In genomic region chr4:166195101-166195500, GRCh38 we compare ENCODE assay signal across 23 cellular contexts.
DNase-seq lines count a peak whose midpoint lies in the region; FAIRE-seq and TF ChIP-seq lines count a peak whose summit lies in the region.
"Had no signal": no experiment of that assay in that cellular context is flagged by ENCODE, and none has a peak within 500 bp of the region (broad histone marks: within the 10 kb centered on the region; RNA-seq: fewer than 3 reads in every experiment).

No MANE protein-coding gene starts in this region.

- H3K4me2 ChIP-seq in astrocyte (ENCODE audit: low read length) = no peak overlapping the region

- H3K4me3 ChIP-seq in astrocyte (ENCODE audit: insufficient read depth, low read depth, low read length) = no peak overlapping the region
- no peak overlapping the region for H3K4me3 ChIP-seq in stomach

- CTCF ChIA-PET in activated naive CD4-positive, alpha-beta T cell treated with anti-CD3 and anti-CD28 coated beads for 36 hours (lab: Charles Lee) = no interaction called here

- DNase-seq in ELR (ENCODE audit: low read depth) (peak; percentile 46), NCI-H526 (lab: John Stamatoyannopoulos, UW) (peak; percentile 42 to 49), astrocyte (ENCODE audit: low read depth) (peak; percentile 64), stomach (no peak), NCI-H1105 treated with DMSO at 0.1 percent for 48 hours (lab: John Stamatoyannopoulos, UW) (no peak), NCI-H446 treated with DMSO at 0.1 percent for 48 hours (lab: John Stamatoyannopoulos, UW) (no peak)
- no peak for DNase-seq in activated naive CD4-positive, alpha-beta T cell treated with anti-CD3 and anti-CD28 coated beads for 36 hours
- DNase-seq: ACHN; BE2C; C1 segment of cervical spinal cord; CD4-positive, CD25-positive, alpha-beta regulatory T cell; CD8-positive, alpha-beta memory T cell; COR-L47; DMS 273 treated with DMSO at 0.1 percent for 48 hours; DMS53; DND-41; GF-D8; GOT3; H7; HFFc6; IMR-90 had no signal

- intact Hi-C loops in stomach (cut with DNase I; ENCODE audit: low total_unique reads) = no loop called here
- intact Hi-C loops in activated naive CD4-positive, alpha-beta T cell treated with anti-CD3 and anti-CD28 coated beads for 36 hours (cut with micrococcal nuclease) = no loop called here

- H3K9me3 Mint-ChIP-seq in astrocyte (ENCODE audit: unreplicated experiment) = no peaks in the 10 kb centered on the region
- no peaks in the 10 kb centered on the region for H3K9me3 Mint-ChIP-seq in activated naive CD4-positive, alpha-beta T cell treated with anti-CD3 and anti-CD28 coated beads for 36 hours

- no peak overlapping the region for H3K4me3 Mint-ChIP-seq in astrocyte (ENCODE audit: unreplicated experiment)
- H3K4me3 Mint-ChIP-seq in activated naive CD4-positive, alpha-beta T cell treated with anti-CD3 and anti-CD28 coated beads for 36 hours = no peak overlapping the region
- H3K4me3 Mint-ChIP-seq: CD4-positive, CD25-positive, alpha-beta regulatory T cell; CD8-positive, alpha-beta memory T cell; HFFc6 had no signal

- H3K9ac ChIP-seq in astrocyte (ENCODE audit: low read length) = no peak overlapping the region

- TF ChIP-seq POLR2A in stomach (IDR thresholded peaks at IDR 0.05) = no peak

- H3K36me3 ChIP-seq in astrocyte (ENCODE audit: insufficient read depth, low read length) = no peaks in the 10 kb centered on the region
- no peaks in the 10 kb centered on the region for H3K36me3 ChIP-seq in stomach
- H3K36me3 ChIP-seq: BE2C had no signal

- no peaks in the 10 kb centered on the region for H3K4me1 Mint-ChIP-seq in astrocyte (ENCODE audit: low read depth, unreplicated experiment)
- H3K4me1 Mint-ChIP-seq in activated naive CD4-positive, alpha-beta T cell treated with anti-CD3 and anti-CD28 coated beads for 36 hours (ENCODE audit: low read depth) = no peaks in the 10 kb centered on the region
- H3K4me1 Mint-ChIP-seq: CD4-positive, CD25-positive, alpha-beta regulatory T cell; CD8-positive, alpha-beta memory T cell had no signal

- no peak for TF ChIP-seq EP300 in stomach (IDR thresholded peaks at IDR 0.05)

- FAIRE-seq in astrocyte (lab: Jason Lieb, UNC) = no peak
- FAIRE-seq: A204.1, HTR-8/SVneo had no signal

- TF ChIP-seq CTCF in astrocyte (IDR thresholded peaks at IDR 0.05; ENCODE audit: insufficient read depth, low read depth, low read length) = no peak
- TF ChIP-seq CTCF in stomach (IDR thresholded peaks at IDR 0.05) = no peak

- no peaks in the 10 kb centered on the region for H3K9me3 ChIP-seq in astrocyte (ENCODE audit: insufficient read depth, low read depth, low read length)
- no peaks in the 10 kb centered on the region for H3K9me3 ChIP-seq in stomach
- H3K9me3 ChIP-seq: BE2C had no signal

- no peak overlapping the region for H2AFZ ChIP-seq in astrocyte (ENCODE audit: low read depth, low read length)

- H3K79me2 ChIP-seq in astrocyte (ENCODE audit: insufficient read depth, low read length) = no peaks in the 10 kb centered on the region

- no peaks in the 10 kb centered on the region for H3K27me3 ChIP-seq in astrocyte (ENCODE audit: insufficient read depth, low read length)
- H3K27me3 ChIP-seq in stomach = no peaks in the 10 kb centered on the region
- H3K27me3 ChIP-seq: BE2C had no signal

- no peaks in the 10 kb centered on the region for H4K20me1 ChIP-seq in astrocyte (ENCODE audit: insufficient read depth, low read length)

- H3K4me1 ChIP-seq in astrocyte (ENCODE audit: insufficient read depth, low read length) (no peaks in the 10 kb centered on the region), stomach (no peaks in the 10 kb centered on the region)
- H3K4me1 ChIP-seq: BE2C had no signal

- H3K36me3 Mint-ChIP-seq in astrocyte (ENCODE audit: low read depth, unreplicated experiment) = no peaks in the 10 kb centered on the region
- no peaks in the 10 kb centered on the region for H3K36me3 Mint-ChIP-seq in activated naive CD4-positive, alpha-beta T cell treated with anti-CD3 and anti-CD28 coated beads for 36 hours (ENCODE audit: low read depth)
- H3K36me3 Mint-ChIP-seq: CD4-positive, CD25-positive, alpha-beta regulatory T cell; CD8-positive, alpha-beta memory T cell had no signal

- H3K27ac Mint-ChIP-seq in astrocyte (ENCODE audit: unreplicated experiment) = no peak overlapping the region
- no peak overlapping the region for H3K27ac Mint-ChIP-seq in activated naive CD4-positive, alpha-beta T cell treated with anti-CD3 and anti-CD28 coated beads for 36 hours
- H3K27ac Mint-ChIP-seq: CD4-positive, CD25-positive, alpha-beta regulatory T cell; CD8-positive, alpha-beta memory T cell; HFFc6 had no signal

- no peaks in the 10 kb centered on the region for H3K27me3 Mint-ChIP-seq in astrocyte (ENCODE audit: low read depth, unreplicated experiment)
- H3K27me3 Mint-ChIP-seq in activated naive CD4-positive, alpha-beta T cell treated with anti-CD3 and anti-CD28 coated beads for 36 hours (ENCODE audit: low read depth) = no peaks in the 10 kb centered on the region
- H3K27me3 Mint-ChIP-seq: CD4-positive, CD25-positive, alpha-beta regulatory T cell; CD8-positive, alpha-beta memory T cell had no signal

- H3K27ac ChIP-seq in astrocyte (ENCODE audit: low read depth, low read length) (no peak overlapping the region), stomach (no peak overlapping the region)

Comparison
In these comparisons a context has a peak if more than half of its experiments do, and no peak if none do; other contexts are left out.
1. DNase-seq: peak in ELR (single experiment), NCI-H526 (2 of 2) and astrocyte (single experiment); none in stomach (single experiment), NCI-H1105 treated with DMSO at 0.1 percent for 48 hours (single experiment), NCI-H446 treated with DMSO at 0.1 percent for 48 hours (single experiment) and activated naive CD4-positive, alpha-beta T cell treated with anti-CD3 and anti-CD28 coated beads for 36 hours (single experiment).